In the genomic region with DNA sequence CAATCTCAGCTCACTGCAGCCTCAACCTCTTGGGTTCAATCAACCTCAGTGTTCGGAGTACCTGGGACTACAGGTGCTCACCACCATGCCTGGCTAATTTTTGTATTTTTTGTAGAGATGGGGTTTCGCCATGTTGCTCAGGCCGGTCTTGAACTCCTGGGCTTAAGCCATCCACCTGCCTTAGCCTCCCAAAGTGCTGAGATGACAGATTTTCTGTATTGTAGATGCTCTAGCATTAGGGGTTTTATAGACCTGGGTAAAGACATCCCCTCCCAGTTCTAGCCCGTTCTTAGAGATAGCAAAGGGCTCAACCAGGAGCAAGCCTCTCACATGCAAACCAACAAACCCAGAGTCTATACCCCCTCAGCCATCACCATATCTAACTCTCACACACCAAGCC, we compare ENCODE assay signal across 1 cellular context.
TF ChIP-seq lines count a peak whose summit lies in the region.

No MANE protein-coding gene starts in this region.

TF ChIP-seq in HepG2, 621 proteins besides CTCF, POLR2A, EP300 and RAD21:
- no peak for TF ChIP-seq XBP1 (CRISPR knock-in tag; IDR thresholded peaks at IDR 0.05)
- peak; percentile 92 for TF ChIP-seq MAFF (IDR thresholded peaks at IDR 0.05; ENCODE audit: low read depth, low read length)
- peak; percentile 92 for TF ChIP-seq MAFK (conservative IDR thresholded peaks at IDR 0.05 in 1 of 2, IDR thresholded peaks at IDR 0.05 in 1 of 2; ENCODE audit: low read length in 2 of 2)
- TF ChIP-seq, protein P1, sequence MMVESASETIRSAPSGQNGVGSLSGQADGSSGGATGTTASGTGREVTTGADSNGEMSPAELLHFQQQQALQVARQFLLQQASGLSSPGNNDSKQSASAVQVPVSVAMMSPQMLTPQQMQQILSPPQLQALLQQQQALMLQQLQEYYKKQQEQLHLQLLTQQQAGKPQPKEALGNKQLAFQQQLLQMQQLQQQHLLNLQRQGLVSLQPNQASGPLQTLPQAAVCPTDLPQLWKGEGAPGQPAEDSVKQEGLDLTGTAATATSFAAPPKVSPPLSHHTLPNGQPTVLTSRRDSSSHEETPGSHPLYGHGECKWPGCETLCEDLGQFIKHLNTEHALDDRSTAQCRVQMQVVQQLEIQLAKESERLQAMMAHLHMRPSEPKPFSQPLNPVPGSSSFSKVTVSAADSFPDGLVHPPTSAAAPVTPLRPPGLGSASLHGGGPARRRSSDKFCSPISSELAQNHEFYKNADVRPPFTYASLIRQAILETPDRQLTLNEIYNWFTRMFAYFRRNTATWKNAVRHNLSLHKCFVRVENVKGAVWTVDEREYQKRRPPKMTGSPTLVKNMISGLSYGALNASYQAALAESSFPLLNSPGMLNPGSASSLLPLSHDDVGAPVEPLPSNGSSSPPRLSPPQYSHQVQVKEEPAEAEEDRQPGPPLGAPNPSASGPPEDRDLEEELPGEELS (CRISPR knock-in tag; IDR thresholded peaks at IDR 0.05): no peak
- no peak for TF ChIP-seq RFX3 (CRISPR knock-in tag; IDR thresholded peaks at IDR 0.05)
